Comparison of ENCODE assay signal across 12 cellular contexts in the genomic region with DNA sequence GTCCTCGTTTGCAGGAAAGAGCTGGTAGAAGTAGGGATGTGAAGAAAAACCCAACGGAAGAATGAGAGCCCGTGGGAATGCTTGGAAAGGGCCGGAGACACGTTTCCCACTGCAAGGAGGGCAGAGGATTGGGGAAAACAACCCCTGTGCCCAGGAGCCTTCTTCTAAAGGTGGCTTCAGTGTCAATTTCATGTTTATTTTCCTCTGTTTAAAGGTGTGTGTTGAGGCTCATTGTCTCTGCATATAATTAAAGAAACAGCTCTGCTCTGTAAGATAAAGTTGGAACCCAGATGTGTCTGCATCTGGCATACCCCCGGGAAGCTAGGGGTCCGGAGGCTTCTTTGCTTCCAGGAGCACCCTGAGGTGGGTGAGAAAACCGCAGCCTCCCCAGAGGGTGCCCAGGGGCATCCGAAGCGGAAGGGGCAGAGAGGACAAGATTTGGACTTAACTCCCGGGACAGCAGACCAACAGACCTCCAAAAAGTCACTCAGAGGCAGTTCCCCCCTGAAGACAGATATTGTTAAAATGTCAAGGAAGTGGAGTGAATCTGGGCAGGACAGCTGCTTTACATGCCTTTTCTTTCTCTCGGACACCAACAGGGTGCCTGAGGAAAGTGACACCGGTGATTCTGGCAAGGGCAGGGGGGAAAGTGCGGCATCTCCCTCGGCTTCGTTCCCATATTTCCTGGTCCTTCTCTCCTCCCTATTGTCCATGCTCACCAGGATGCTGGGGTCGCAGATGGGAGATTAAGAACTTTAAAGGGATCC. TPM values are rescaled to one million over a fixed set of nuclear protein-coding genes. Genes with fewer than 3 reads are reported as not detected.
DNase-seq lines count a peak whose midpoint lies in the region; ATAC-seq, FAIRE-seq and TF ChIP-seq lines count a peak whose summit lies in the region.
"Had no signal": no experiment of that assay in that cellular context is flagged by ENCODE, and none has a peak within 500 bp of the region (broad histone marks: within the 10 kb centered on the region; RNA-seq: fewer than 3 reads in every experiment).

No MANE protein-coding gene starts in this region.

- FAIRE-seq in kidney (lab: Jason Lieb, UNC): no peak
- FAIRE-seq: frontal cortex had no signal

- TF ChIP-seq CTCF in kidney (IDR thresholded peaks at IDR 0.05; ENCODE audit: borderline replicate concordance, extremely low read depth, insufficient read depth) (no peak), thoracic aorta (IDR thresholded peaks at IDR 0.05) (no peak)

- H3K27ac ChIP-seq in kidney (ENCODE audit: low read depth in 2 of 2, low read length in 2 of 2) (peak overlapping the region; percentile 76 to 78), thoracic aorta (no peak overlapping the region)

- H3K4me1 Mint-ChIP-seq in activated naive CD4-positive, alpha-beta T cell treated with anti-CD3 and anti-CD28 coated beads, Interleukin-2, amount 10 ng/mL, durations not matched to agents 7 days and 5 days: peaks cover 60% of the 10 kb centered on the region
- H3K4me1 Mint-ChIP-seq in activated T-cell treated with anti-CD3 and anti-CD28 coated beads, Interleukin-2, amount 50 U/mL, for 24 hours (ENCODE audit: low read depth): peaks cover 77% of the 10 kb centered on the region

- no peak for ATAC-seq in thoracic aorta (ENCODE audit: insufficient number of reproducible peaks, low FRiP score, low read depth)
- ATAC-seq: PC-3 had no signal

- H3K27me3 Mint-ChIP-seq in activated naive CD4-positive, alpha-beta T cell treated with anti-CD3 and anti-CD28 coated beads, Interleukin-2, amount 10 ng/mL, durations not matched to agents 7 days and 5 days: peaks cover 99% of the 10 kb centered on the region
- H3K27me3 Mint-ChIP-seq in activated T-cell treated with anti-CD3 and anti-CD28 coated beads, Interleukin-2, amount 50 U/mL, for 24 hours: peaks cover 86% of the 10 kb centered on the region

- H3K36me3 Mint-ChIP-seq in activated naive CD4-positive, alpha-beta T cell treated with anti-CD3 and anti-CD28 coated beads, Interleukin-2, amount 10 ng/mL, durations not matched to agents 7 days and 5 days: peaks cover 6% of the 10 kb centered on the region
- H3K36me3 Mint-ChIP-seq in activated T-cell treated with anti-CD3 and anti-CD28 coated beads, Interleukin-2, amount 50 U/mL, for 24 hours (ENCODE audit: low read depth): no peaks in the 10 kb centered on the region

- no peak for DNase-seq in activated naive CD4-positive, alpha-beta T cell treated with anti-CD3 and anti-CD28 coated beads, Interleukin-2, amount 10 ng/mL, durations not matched to agents 7 days and 5 days
- no peak for DNase-seq in activated naive CD4-positive, alpha-beta T cell treated with anti-CD3 and anti-CD28 coated beads, Interleukin-2, amount 50 U/mL, for 16 hours
- DNase-seq in activated T-cell treated with anti-CD3 and anti-CD28 coated beads, Interleukin-2, amount 50 U/mL, for 24 hours: peak; percentile 37
- DNase-seq in kidney: no peak
- no peak for DNase-seq in thoracic aorta (ENCODE audit: low spot score)
- DNase-seq in activated CD4-positive, CD25-positive, alpha-beta regulatory T cell treated with anti-CD3 and anti-CD28 coated beads, Interleukin-2, amount 50 U/mL, for 72 hours: no peak
- DNase-seq in NCI-H2227 treated with DMSO at 0.1 percent for 48 hours (lab: John Stamatoyannopoulos, UW): no peak
- DNase-seq in UCSD-AML1 (lab: John Stamatoyannopoulos, UW; ENCODE audit: unreplicated experiment): no peak
- DNase-seq: activated CD4-positive, alpha-beta T cell treated with anti-CD3 and anti-CD28 coated beads, Interleukin-2, amount 50 U/mL, for 1 hour; NCI-H1417 treated with DMSO at 0.1 percent for 48 hours; PC-3 had no signal

- H3K4me1 ChIP-seq in kidney (ENCODE audit: control insufficient read depth in 1 of 2, insufficient read depth in 1 of 2, low read depth in 1 of 2, low read length in 2 of 2) (peaks cover 0 to 17% of the 10 kb centered on the region in 2 donors), thoracic aorta (ENCODE audit: control insufficient read depth in 1 of 2, low read depth in 2 of 2) (peaks cover 21 to 37% of the 10 kb centered on the region in 2 donors)

- intact Hi-C loops in kidney (cut with DNase I): no loop called here

- no peak overlapping the region for H3K27ac Mint-ChIP-seq in activated naive CD4-positive, alpha-beta T cell treated with anti-CD3 and anti-CD28 coated beads, Interleukin-2, amount 10 ng/mL, durations not matched to agents 7 days and 5 days
- H3K27ac Mint-ChIP-seq in activated T-cell treated with anti-CD3 and anti-CD28 coated beads, Interleukin-2, amount 50 U/mL, for 24 hours: no peak overlapping the region

- H3K4me3 Mint-ChIP-seq in activated naive CD4-positive, alpha-beta T cell treated with anti-CD3 and anti-CD28 coated beads, Interleukin-2, amount 10 ng/mL, durations not matched to agents 7 days and 5 days: peak overlapping the region; percentile 7
- H3K4me3 Mint-ChIP-seq in activated T-cell treated with anti-CD3 and anti-CD28 coated beads, Interleukin-2, amount 50 U/mL, for 24 hours: peak overlapping the region; percentile 71

- H3K9ac ChIP-seq in kidney (ENCODE audit: low read length in 2 of 2): peak overlapping the region; percentile 64 to 89

- H3K27me3 ChIP-seq in thoracic aorta (replicated peaks; ENCODE audit: insufficient read depth): peaks cover 33% of the 10 kb centered on the region

- H3K9me3 Mint-ChIP-seq in activated naive CD4-positive, alpha-beta T cell treated with anti-CD3 and anti-CD28 coated beads, Interleukin-2, amount 10 ng/mL, durations not matched to agents 7 days and 5 days: no peaks in the 10 kb centered on the region
- no peaks in the 10 kb centered on the region for H3K9me3 Mint-ChIP-seq in activated T-cell treated with anti-CD3 and anti-CD28 coated beads, Interleukin-2, amount 50 U/mL, for 24 hours

- H3K9me3 ChIP-seq in kidney (ENCODE audit: control insufficient read depth in 1 of 2, low read length in 2 of 2) (no peaks in the 10 kb centered on the region), thoracic aorta (no peaks in the 10 kb centered on the region)

- CTCF ChIA-PET in activated naive CD4-positive, alpha-beta T cell treated with anti-CD3 and anti-CD28 coated beads, Interleukin-2, amount 10 ng/mL, durations not matched to agents 7 days and 5 days (lab: Charles Lee): interaction anchor here (0.5 to 0.6 kb wide), 2 partner anchors 101 to 274 kb away, joined by 3 read pairs; no protein-coding TSS in a partner anchor

- H3K36me3 ChIP-seq in kidney (ENCODE audit: control insufficient read depth in 1 of 2, insufficient read depth in 2 of 2, low read length in 2 of 2) (no peaks in the 10 kb centered on the region), thoracic aorta (no peaks in the 10 kb centered on the region)

- peak overlapping the region; percentile 59 to 79 for H3K4me3 ChIP-seq in kidney (ENCODE audit: low read length in 2 of 2)
- peak overlapping the region; percentile 67 for H3K4me3 ChIP-seq in thoracic aorta

RNA-seq across cellular contexts. Expression of gene GATA3, which starts 8.6 kb away (rescaled TPM):
- total RNA-seq in kidney: 23.5 TPM
- polyA plus RNA-seq in kidney (ENCODE audit: insufficient read depth, low read depth, low replicate concordance): 45.9 TPM
- not detected for total RNA-seq in thoracic aorta
- total RNA-seq: frontal cortex had no signal

Comparison
In these comparisons a context has a peak if more than half of its experiments do, and no peak if none do; other contexts are left out.
1. H3K27ac ChIP-seq: peak in kidney (2 of 2); none in thoracic aorta (0 of 2).
2. RNA of gene GATA3, which starts 8.6 kb away (total RNA-seq): 23.5 TPM in kidney (single experiment); not detected in thoracic aorta; every median in the first group is over 10 times any median in the second.